Comparison of ENCODE assay signal across 18 cellular contexts in the genomic region with DNA sequence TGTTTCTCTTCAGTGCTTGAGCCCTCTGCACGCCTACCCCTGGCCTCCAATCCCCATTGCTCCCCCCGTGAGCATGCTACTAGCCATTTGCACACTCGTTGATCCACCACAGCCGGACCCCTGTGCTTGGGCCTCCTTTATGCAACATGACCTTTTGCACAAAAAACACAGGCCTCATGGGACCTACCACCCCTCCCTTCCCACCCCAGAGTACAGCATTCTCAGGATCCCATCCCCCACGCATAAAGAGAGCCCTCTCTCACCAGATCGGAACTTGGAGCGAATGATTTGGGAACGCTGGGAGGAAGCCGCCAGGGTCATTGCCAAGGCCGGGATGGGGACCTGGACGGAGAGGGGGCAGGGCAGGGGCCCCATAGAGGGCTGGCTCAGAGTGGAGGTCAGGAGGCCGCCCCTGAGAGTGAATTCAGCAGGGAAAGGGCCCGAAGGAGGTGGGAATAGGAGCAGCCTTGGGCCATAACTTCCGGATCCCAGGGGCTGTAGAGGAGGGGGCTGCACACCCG. TPM values are rescaled to one million over a fixed set of nuclear protein-coding genes. Genes with fewer than 3 reads are reported as not detected.
A peak's percentile ranks its signal among the peaks of the same experiment; 100 is the strongest.
DNase-seq lines count a peak whose midpoint lies in the region; ATAC-seq and TF ChIP-seq lines count a peak whose summit lies in the region.
"Had no signal": no experiment of that assay in that cellular context is flagged by ENCODE, and none has a peak within 500 bp of the region (broad histone marks: within the 10 kb centered on the region; RNA-seq: fewer than 3 reads in every experiment).

No MANE protein-coding gene starts in this region.

- H3K4me3 Mint-ChIP-seq in CD8-positive, alpha-beta T cell: no peak overlapping the region
- H3K4me3 Mint-ChIP-seq in HFFc6: no peak overlapping the region
- H3K4me3 Mint-ChIP-seq: activated CD4-positive, alpha-beta T cell treated with anti-CD3 and anti-CD28 coated beads for 36 hours; stimulated activated naive CD8-positive, alpha-beta T cell treated with anti-CD3 and anti-CD28 coated beads, Interleukin-15, amount 100 ng/mL, for 72 hours; T-helper 2 cell treated with Interferon-gamma antibody and Interleukin-4, amounts not matched to agents 5 μg/mL and 100 μg/mL, for 36 hours had no signal

- no peak overlapping the region for H3K27ac ChIP-seq in CD8-positive, alpha-beta T cell (ENCODE audit: low read depth, low read length)
- peak overlapping the region; percentile 91; the same call in 1 of the 2 replicates for H3K27ac ChIP-seq in RWPE1

- no peaks in the 10 kb centered on the region for H3K36me3 Mint-ChIP-seq in CD8-positive, alpha-beta T cell
- H3K36me3 Mint-ChIP-seq in HFFc6 (ENCODE audit: low read depth): no peaks in the 10 kb centered on the region

- no peak overlapping the region for H3K4me3 ChIP-seq in CD8-positive, alpha-beta T cell (ENCODE audit: low read depth, low read length)
- peak overlapping the region; percentile 84 for H3K4me3 ChIP-seq in iPS-15b (ENCODE audit: low read depth, low read length)
- H3K4me3 ChIP-seq: K562 had no signal

- H3K4me1 ChIP-seq in CD8-positive, alpha-beta T cell (ENCODE audit: insufficient read depth, low read length): peaks cover 17% of the 10 kb centered on the region
- peaks cover 12% of the 10 kb centered on the region for H3K4me1 ChIP-seq in iPS-15b (ENCODE audit: control insufficient read depth, insufficient read depth, low read length)

- no peaks in the 10 kb centered on the region for H3K9me3 ChIP-seq in CD8-positive, alpha-beta T cell (ENCODE audit: low read length)
- H3K9me3 ChIP-seq in iPS-15b (ENCODE audit: control insufficient read depth, insufficient read depth, low read length): no peaks in the 10 kb centered on the region

- H3K9ac ChIP-seq in iPS-15b (ENCODE audit: low read depth, low read length): no peak overlapping the region

- intact Hi-C loops in CD8-positive, alpha-beta T cell (cut with DNase I, micrococcal nuclease): no loop called here

- H3K27ac Mint-ChIP-seq in CD8-positive, alpha-beta T cell: peak overlapping the region; percentile 11
- H3K27ac Mint-ChIP-seq in HFFc6: no peak overlapping the region
- H3K27ac Mint-ChIP-seq: activated CD4-positive, alpha-beta T cell treated with anti-CD3 and anti-CD28 coated beads for 36 hours; effector memory CD8-positive, alpha-beta T cell; stimulated activated naive CD8-positive, alpha-beta T cell treated with anti-CD3 and anti-CD28 coated beads, Interleukin-15, amount 100 ng/mL, for 72 hours; T-helper 2 cell treated with Interferon-gamma antibody and Interleukin-4, amounts not matched to agents 5 μg/mL and 100 μg/mL, for 36 hours had no signal

- H3K4me1 Mint-ChIP-seq in CD8-positive, alpha-beta T cell (ENCODE audit: low read depth): peaks cover 23% of the 10 kb centered on the region
- H3K4me1 Mint-ChIP-seq in HFFc6 (ENCODE audit: low read depth): peaks cover 42% of the 10 kb centered on the region

- no peak for ATAC-seq in CD8-positive, alpha-beta T cell
- ATAC-seq in GM19023 (IDR thresholded peaks at IDR 0.05; ENCODE audit: unreplicated experiment): no peak
- ATAC-seq: activated CD4-positive, alpha-beta T cell treated with anti-CD3 and anti-CD28 coated beads for 36 hours; effector memory CD8-positive, alpha-beta T cell; K562; stimulated activated naive CD8-positive, alpha-beta T cell treated with anti-CD3 and anti-CD28 coated beads, Interleukin-15, amount 100 ng/mL, for 72 hours had no signal

- TF ChIP-seq CTCF in CD8-positive, alpha-beta T cell (IDR thresholded peaks at IDR 0.05): no peak
- no peak for TF ChIP-seq CTCF in RWPE1 (conservative IDR thresholded peaks at IDR 0.05; ENCODE audit: low read depth)
- TF ChIP-seq CTCF in HFFc6 (IDR thresholded peaks at IDR 0.05): no peak

- POLR2A ChIA-PET in CD8-positive, alpha-beta T cell (lab: Charles Lee): no interaction called here
- POLR2A ChIA-PET in RWPE1 (lab: Yijun Ruan, JAX; ENCODE audit: low non-redundant PET): interaction anchor here (0.7 kb wide), 1 partner anchor 14 kb away, joined by 6 read pairs; no protein-coding TSS in a partner anchor

- CTCF ChIA-PET in CD8-positive, alpha-beta T cell (lab: Charles Lee): no interaction called here
- CTCF ChIA-PET in RWPE1 (lab: Yijun Ruan, JAX): no interaction called here

- H3K27me3 ChIP-seq in CD8-positive, alpha-beta T cell (ENCODE audit: insufficient read depth, low read length): no peaks in the 10 kb centered on the region
- H3K27me3 ChIP-seq in iPS-15b (ENCODE audit: control insufficient read depth, insufficient read depth, low read length): no peaks in the 10 kb centered on the region

- H3K9me3 Mint-ChIP-seq in CD8-positive, alpha-beta T cell: no peaks in the 10 kb centered on the region
- H3K9me3 Mint-ChIP-seq in HFFc6: no peaks in the 10 kb centered on the region
- H3K9me3 Mint-ChIP-seq: effector memory CD8-positive, alpha-beta T cell; stimulated activated naive CD8-positive, alpha-beta T cell treated with anti-CD3 and anti-CD28 coated beads, Interleukin-15, amount 100 ng/mL, for 72 hours; T-helper 2 cell treated with Interferon-gamma antibody and Interleukin-4, amounts not matched to agents 5 μg/mL and 100 μg/mL, for 36 hours had no signal

- no peaks in the 10 kb centered on the region for H3K36me3 ChIP-seq in CD8-positive, alpha-beta T cell (ENCODE audit: insufficient read depth, low read length)
- H3K36me3 ChIP-seq in iPS-15b (ENCODE audit: control insufficient read depth, insufficient read depth, low read length): no peaks in the 10 kb centered on the region

- DNase-seq in CD8-positive, alpha-beta T cell: no peak
- DNase-seq in RWPE1 (ENCODE audit: low spot score) (no peak), retina (peak; percentile 32), HFFc6 (no peak), COR-L47 (lab: John Stamatoyannopoulos, UW) (no peak), NCI-H2227 (lab: John Stamatoyannopoulos, UW; ENCODE audit: unreplicated experiment) (no peak)
- DNase-seq: activated CD4-positive, alpha-beta T cell treated with anti-CD3 and anti-CD28 coated beads for 36 hours; activated naive CD4-positive, alpha-beta T cell treated with anti-CD3 and anti-CD28 coated beads, Interleukin-2, amount 50 U/mL, for 16 hours; effector memory CD8-positive, alpha-beta T cell; mammary epithelial cell; NCI-H1105; occipital lobe; stimulated activated CD4-positive, alpha-beta T cell treated with anti-CD3 and anti-CD28 coated beads, Interleukin-12 subunit alpha, Interleukin-12 subunit beta, amount 100 ng/mL, for 4 hours; stimulated activated naive CD8-positive, alpha-beta T cell treated with anti-CD3 and anti-CD28 coated beads, Interleukin-15, amount 100 ng/mL, for 72 hours had no signal

- H3K27me3 Mint-ChIP-seq in CD8-positive, alpha-beta T cell (ENCODE audit: low read depth): no peaks in the 10 kb centered on the region
- H3K27me3 Mint-ChIP-seq in HFFc6 (ENCODE audit: insufficient read depth): no peaks in the 10 kb centered on the region; the same call in 1 of the 2 replicates
- H3K27me3 Mint-ChIP-seq: activated CD4-positive, alpha-beta T cell treated with anti-CD3 and anti-CD28 coated beads for 36 hours; effector memory CD8-positive, alpha-beta T cell; stimulated activated naive CD8-positive, alpha-beta T cell treated with anti-CD3 and anti-CD28 coated beads, Interleukin-15, amount 100 ng/mL, for 72 hours had no signal

RNA-seq across cellular contexts. Expression of a gene that starts 0.8 kb away (rescaled TPM):
- under 1 TPM; 0.17 to 0.65 TPM for total RNA-seq in CD8-positive, alpha-beta T cell
- 1 to 10 TPM; 2.7 to 4.5 (median 3.0) TPM for total RNA-seq in HFFc6 (2021; fragmentation: NEBNext Ultra II Directional; extraction: Animal tissue kit (Norgen Biotek cat#: 25700))

RNA-seq across cellular contexts. Expression of a gene that starts 21.6 kb away (rescaled TPM):
- total RNA-seq in CD8-positive, alpha-beta T cell: 1 to 10 TPM in 1 of 2 experiments, under 1 TPM in 1; 0.64 to 1.1 TPM
- under 1 TPM in 1 of 6 experiments, not detected in 5; 0.07 TPM for total RNA-seq in HFFc6 (2021; fragmentation: NEBNext Ultra II Directional; extraction: Animal tissue kit (Norgen Biotek cat#: 25700))

RNA-seq across cellular contexts. Expression of a gene that starts 23.0 kb away (rescaled TPM):
- total RNA-seq in CD8-positive, alpha-beta T cell: not detected
- total RNA-seq in HFFc6 (2021; fragmentation: NEBNext Ultra II Directional; extraction: Animal tissue kit (Norgen Biotek cat#: 25700)): not detected
- total RNA-seq: activated CD4-positive, alpha-beta T cell treated with anti-CD3 and anti-CD28 coated beads for 36 hours; K562; occipital lobe had no signal

RNA-seq across cellular contexts. Expression of a gene that starts 27.9 kb away (rescaled TPM):
- not detected for total RNA-seq in CD8-positive, alpha-beta T cell
- total RNA-seq in HFFc6 (2021; fragmentation: NEBNext Ultra II Directional; extraction: Animal tissue kit (Norgen Biotek cat#: 25700)): not detected
- total RNA-seq: activated CD4-positive, alpha-beta T cell treated with anti-CD3 and anti-CD28 coated beads for 36 hours had no signal

RNA-seq across cellular contexts. Expression of a gene that starts 33.7 kb away (rescaled TPM):
- not detected for total RNA-seq in CD8-positive, alpha-beta T cell
- under 1 TPM in 3 of 6 experiments, not detected in 3; 0.05 to 0.06 (median 0.05) TPM for total RNA-seq in HFFc6 (2021; fragmentation: NEBNext Ultra II Directional; extraction: Animal tissue kit (Norgen Biotek cat#: 25700))
